ENCODE assay signal across 1 cellular context in genomic region chr20:33401042-33401921, GRCh38.
TF ChIP-seq lines count a peak whose summit lies in the region.

A gene with protein sequence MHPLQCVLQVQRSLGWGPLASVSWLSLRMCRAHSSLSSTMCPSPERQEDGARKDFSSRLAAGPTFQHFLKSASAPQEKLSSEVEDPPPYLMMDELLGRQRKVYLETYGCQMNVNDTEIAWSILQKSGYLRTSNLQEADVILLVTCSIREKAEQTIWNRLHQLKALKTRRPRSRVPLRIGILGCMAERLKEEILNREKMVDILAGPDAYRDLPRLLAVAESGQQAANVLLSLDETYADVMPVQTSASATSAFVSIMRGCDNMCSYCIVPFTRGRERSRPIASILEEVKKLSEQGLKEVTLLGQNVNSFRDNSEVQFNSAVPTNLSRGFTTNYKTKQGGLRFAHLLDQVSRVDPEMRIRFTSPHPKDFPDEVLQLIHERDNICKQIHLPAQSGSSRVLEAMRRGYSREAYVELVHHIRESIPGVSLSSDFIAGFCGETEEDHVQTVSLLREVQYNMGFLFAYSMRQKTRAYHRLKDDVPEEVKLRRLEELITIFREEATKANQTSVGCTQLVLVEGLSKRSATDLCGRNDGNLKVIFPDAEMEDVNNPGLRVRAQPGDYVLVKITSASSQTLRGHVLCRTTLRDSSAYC (minus strand): TSS chr20:33401519. CDS start chr20:33397064, 4,455 bp downstream.

TF ChIP-seq in HepG2, 621 proteins besides CTCF, POLR2A, EP300 and RAD21 (continued from another document and continues in another):
- peak; percentile 97 for TF ChIP-seq TFDP1 (CRISPR knock-in tag; IDR thresholded peaks at IDR 0.05; ENCODE audit: borderline replicate concordance)
- TF ChIP-seq, protein P1, sequence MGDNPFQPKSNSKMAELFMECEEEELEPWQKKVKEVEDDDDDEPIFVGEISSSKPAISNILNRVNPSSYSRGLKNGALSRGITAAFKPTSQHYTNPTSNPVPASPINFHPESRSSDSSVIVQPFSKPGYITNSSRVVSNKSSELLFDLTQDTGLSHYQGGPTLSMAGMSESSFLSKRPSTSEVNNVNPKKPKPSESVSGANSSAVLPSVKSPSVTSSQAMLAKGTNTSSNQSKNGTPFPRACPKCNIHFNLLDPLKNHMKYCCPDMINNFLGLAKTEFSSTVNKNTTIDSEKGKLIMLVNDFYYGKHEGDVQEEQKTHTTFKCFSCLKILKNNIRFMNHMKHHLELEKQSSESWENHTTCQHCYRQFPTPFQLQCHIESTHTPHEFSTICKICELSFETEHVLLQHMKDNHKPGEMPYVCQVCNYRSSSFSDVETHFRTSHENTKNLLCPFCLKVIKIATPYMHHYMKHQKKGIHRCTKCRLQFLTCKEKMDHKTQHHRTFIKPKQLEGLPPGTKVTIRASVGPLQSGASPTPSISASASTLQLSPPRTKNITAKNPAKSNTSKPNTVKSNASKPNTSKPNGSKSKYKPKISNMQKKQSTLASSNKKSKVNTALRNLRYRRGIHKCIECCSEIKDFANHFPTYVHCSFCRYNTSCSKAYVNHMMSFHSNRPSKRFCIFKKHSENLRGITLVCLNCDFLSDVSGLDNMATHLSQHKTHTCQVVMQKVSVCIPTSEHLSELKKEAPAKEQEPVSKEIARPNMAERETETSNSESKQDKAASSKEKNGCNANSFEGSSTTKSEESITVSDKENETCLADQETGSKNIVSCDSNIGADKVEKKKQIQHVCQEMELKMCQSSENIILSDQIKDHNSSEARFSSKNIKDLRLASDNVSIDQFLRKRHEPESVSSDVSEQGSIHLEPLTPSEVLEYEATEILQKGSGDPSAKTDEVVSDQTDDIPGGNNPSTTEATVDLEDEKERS (CRISPR knock-in tag; IDR thresholded peaks at IDR 0.05) = peak; percentile 98
- TF ChIP-seq ZNF10 (CRISPR knock-in tag; IDR thresholded peaks at IDR 0.05; ENCODE audit: borderline replicate concordance, low read depth) = peak; percentile 86; the same call in 1 of the 2 replicates
- TF ChIP-seq, protein P2, sequence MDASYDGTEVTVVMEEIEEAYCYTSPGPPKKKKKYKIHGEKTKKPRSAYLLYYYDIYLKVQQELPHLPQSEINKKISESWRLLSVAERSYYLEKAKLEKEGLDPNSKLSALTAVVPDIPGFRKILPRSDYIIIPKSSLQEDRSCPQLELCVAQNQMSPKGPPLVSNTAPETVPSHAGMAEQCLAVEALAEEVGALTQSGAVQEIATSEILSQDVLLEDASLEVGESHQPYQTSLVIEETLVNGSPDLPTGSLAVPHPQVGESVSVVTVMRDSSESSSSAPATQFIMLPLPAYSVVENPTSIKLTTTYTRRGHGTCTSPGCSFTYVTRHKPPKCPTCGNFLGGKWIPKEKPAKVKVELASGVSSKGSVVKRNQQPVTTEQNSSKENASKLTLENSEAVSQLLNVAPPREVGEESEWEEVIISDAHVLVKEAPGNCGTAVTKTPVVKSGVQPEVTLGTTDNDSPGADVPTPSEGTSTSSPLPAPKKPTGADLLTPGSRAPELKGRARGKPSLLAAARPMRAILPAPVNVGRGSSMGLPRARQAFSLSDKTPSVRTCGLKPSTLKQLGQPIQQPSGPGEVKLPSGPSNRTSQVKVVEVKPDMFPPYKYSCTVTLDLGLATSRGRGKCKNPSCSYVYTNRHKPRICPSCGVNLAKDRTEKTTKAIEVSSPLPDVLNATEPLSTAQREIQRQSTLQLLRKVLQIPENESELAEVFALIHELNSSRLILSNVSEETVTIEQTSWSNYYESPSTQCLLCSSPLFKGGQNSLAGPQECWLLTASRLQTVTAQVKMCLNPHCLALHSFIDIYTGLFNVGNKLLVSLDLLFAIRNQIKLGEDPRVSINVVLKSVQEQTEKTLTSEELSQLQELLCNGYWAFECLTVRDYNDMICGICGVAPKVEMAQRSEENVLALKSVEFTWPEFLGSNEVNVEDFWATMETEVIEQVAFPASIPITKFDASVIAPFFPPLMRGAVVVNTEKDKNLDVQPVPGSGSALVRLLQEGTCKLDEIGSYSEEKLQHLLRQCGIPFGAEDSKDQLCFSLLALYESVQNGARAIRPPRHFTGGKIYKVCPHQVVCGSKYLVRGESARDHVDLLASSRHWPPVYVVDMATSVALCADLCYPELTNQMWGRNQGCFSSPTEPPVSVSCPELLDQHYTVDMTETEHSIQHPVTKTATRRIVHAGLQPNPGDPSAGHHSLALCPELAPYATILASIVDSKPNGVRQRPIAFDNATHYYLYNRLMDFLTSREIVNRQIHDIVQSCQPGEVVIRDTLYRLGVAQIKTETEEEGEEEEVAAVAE (CRISPR knock-in tag; IDR thresholded peaks at IDR 0.05; ENCODE audit: borderline replicate concordance) = peak; percentile 97
- 0 out of 2 replicates have a peak, but pooled peaks have one; percentile 41 for TF ChIP-seq ZNF570 (CRISPR knock-in tag; IDR thresholded peaks at IDR 0.05; ENCODE audit: borderline replicate concordance)
- peak; percentile 100 for TF ChIP-seq KMT2A (CRISPR knock-in tag; IDR thresholded peaks at IDR 0.05)
- peak; percentile 97 for TF ChIP-seq GATAD2A (CRISPR knock-in tag; IDR thresholded peaks at IDR 0.05)
- peak; percentile 99 for TF ChIP-seq MIXL1 (CRISPR knock-in tag; IDR thresholded peaks at IDR 0.05)
- TF ChIP-seq ZBTB3 (CRISPR knock-in tag; IDR thresholded peaks at IDR 0.05; ENCODE audit: borderline replicate concordance, low read depth) = peak; percentile 94
- TF ChIP-seq ELF4 (CRISPR knock-in tag; IDR thresholded peaks at IDR 0.05; ENCODE audit: borderline replicate concordance) = peak; percentile 83
- TF ChIP-seq ZNF646 (CRISPR knock-in tag; IDR thresholded peaks at IDR 0.05) = peak; percentile 75
- peak; percentile 100 for TF ChIP-seq IRF2 (CRISPR knock-in tag; IDR thresholded peaks at IDR 0.05)
- peak; percentile 86 for TF ChIP-seq RBAK (CRISPR knock-in tag; IDR thresholded peaks at IDR 0.05)
- TF ChIP-seq HOMEZ (CRISPR knock-in tag; IDR thresholded peaks at IDR 0.05; ENCODE audit: low read depth) = peak; percentile 83
- TF ChIP-seq AGO2 (optimal IDR thresholded peaks at IDR 0.05; ENCODE audit: low read depth, low read length) = peak; percentile 81
- TF ChIP-seq ATF7 (IDR thresholded peaks at IDR 0.05) = no peak
- peak; percentile 40; the same call in 1 of the 2 replicates for TF ChIP-seq ATF7 (CRISPR knock-in tag; IDR thresholded peaks at IDR 0.05)
- TF ChIP-seq ZNF616 (CRISPR knock-in tag; IDR thresholded peaks at IDR 0.05; ENCODE audit: low read depth) = peak; percentile 73; the same call in 1 of the 2 replicates
- TF ChIP-seq SPEN (CRISPR knock-in tag; IDR thresholded peaks at IDR 0.05; ENCODE audit: low read depth) = peak; percentile 99
- peak; percentile 90 for TF ChIP-seq SRF (IDR thresholded peaks at IDR 0.05; ENCODE audit: low read depth, low read length)
- peak; percentile 98 for TF ChIP-seq RFXAP (CRISPR knock-in tag; IDR thresholded peaks at IDR 0.05; ENCODE audit: borderline replicate concordance)
- 0 out of 2 replicates have a peak, but pooled peaks have one; percentile 91 for TF ChIP-seq ZBTB20 (CRISPR knock-in tag; IDR thresholded peaks at IDR 0.05; ENCODE audit: borderline replicate concordance, low read depth)
- TF ChIP-seq ZBTB26 (CRISPR knock-in tag; IDR thresholded peaks at IDR 0.05; ENCODE audit: borderline replicate concordance) = peak; percentile 93
- TF ChIP-seq ZMYM2 (CRISPR knock-in tag; IDR thresholded peaks at IDR 0.05) = no peak
- peak; percentile 100 for TF ChIP-seq KMT2B (CRISPR knock-in tag; IDR thresholded peaks at IDR 0.05)
- TF ChIP-seq MAF1 (CRISPR knock-in tag; IDR thresholded peaks at IDR 0.05; ENCODE audit: borderline replicate concordance) = peak; percentile 95; the same call in 1 of the 2 replicates
- TF ChIP-seq, protein P3, sequence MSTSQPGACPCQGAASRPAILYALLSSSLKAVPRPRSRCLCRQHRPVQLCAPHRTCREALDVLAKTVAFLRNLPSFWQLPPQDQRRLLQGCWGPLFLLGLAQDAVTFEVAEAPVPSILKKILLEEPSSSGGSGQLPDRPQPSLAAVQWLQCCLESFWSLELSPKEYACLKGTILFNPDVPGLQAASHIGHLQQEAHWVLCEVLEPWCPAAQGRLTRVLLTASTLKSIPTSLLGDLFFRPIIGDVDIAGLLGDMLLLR (CRISPR knock-in tag; IDR thresholded peaks at IDR 0.05) = peak; percentile 59
- TF ChIP-seq ZNF639 (CRISPR knock-in tag; conservative IDR thresholded peaks at IDR 0.05) = peak; percentile 96
- no peak for TF ChIP-seq NPAS2 (CRISPR knock-in tag; IDR thresholded peaks at IDR 0.05; ENCODE audit: borderline replicate concordance)
- TF ChIP-seq TBL1XR1 (IDR thresholded peaks at IDR 0.05; ENCODE audit: borderline replicate concordance, low read length, partially characterized antibody) = peak; percentile 92
- TF ChIP-seq, protein P4, sequence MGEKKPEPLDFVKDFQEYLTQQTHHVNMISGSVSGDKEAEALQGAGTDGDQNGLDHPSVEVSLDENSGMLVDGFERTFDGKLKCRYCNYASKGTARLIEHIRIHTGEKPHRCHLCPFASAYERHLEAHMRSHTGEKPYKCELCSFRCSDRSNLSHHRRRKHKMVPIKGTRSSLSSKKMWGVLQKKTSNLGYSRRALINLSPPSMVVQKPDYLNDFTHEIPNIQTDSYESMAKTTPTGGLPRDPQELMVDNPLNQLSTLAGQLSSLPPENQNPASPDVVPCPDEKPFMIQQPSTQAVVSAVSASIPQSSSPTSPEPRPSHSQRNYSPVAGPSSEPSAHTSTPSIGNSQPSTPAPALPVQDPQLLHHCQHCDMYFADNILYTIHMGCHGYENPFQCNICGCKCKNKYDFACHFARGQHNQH (CRISPR knock-in tag; IDR thresholded peaks at IDR 0.05) = peak; percentile 100
